ENCODE assay signal across 8 cellular contexts in genomic region chr12:64203775-64204174, GRCh38.
"Had no signal": no experiment of that assay in that cellular context is flagged by ENCODE, and none has a peak within 500 bp of the region (broad histone marks: within the 10 kb centered on the region; RNA-seq: fewer than 3 reads in every experiment).

No MANE protein-coding gene starts in this region.

- FAIRE-seq: HepG2 had no signal

- H3K27ac ChIP-seq: GM23248, HL-60 had no signal

- ATAC-seq: HepG2 had no signal

- H3K9ac ChIP-seq: GM23248 had no signal

- H3K4me3 ChIP-seq: GM23248 had no signal

- H2AFZ ChIP-seq: GM23248 had no signal

- DNase-seq: GM23248, GOT3, H9, HCEC 1CT, HFFc6, KG1 had no signal
